Comparison of ENCODE assay signal across 7 cellular contexts in the genomic region with DNA sequence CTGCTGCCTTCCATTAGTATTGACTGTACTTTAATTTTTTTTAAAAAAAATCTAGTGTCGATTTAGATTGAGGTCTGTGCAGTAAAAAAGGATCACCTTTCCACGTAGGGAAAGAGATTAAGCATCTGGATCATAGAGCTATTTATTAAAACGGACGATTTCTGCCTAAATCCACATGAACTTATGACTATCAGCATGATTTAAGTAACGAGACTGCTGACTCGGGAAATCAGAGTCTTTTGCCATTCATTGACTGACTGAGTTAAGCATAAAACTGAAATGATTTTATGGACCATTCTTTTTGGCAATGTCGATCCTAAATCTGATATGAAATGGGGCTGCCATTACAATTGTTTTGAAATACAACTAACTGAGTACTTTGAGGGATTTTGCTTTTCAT.
"Had no signal": no experiment of that assay in that cellular context is flagged by ENCODE, and none has a peak within 500 bp of the region (broad histone marks: within the 10 kb centered on the region; RNA-seq: fewer than 3 reads in every experiment).

No MANE protein-coding gene starts in this region.

- H3K4me2 ChIP-seq: GM23338, KMS-11 had no signal

- H2AFZ ChIP-seq: GM23338 had no signal

- H3K4me1 ChIP-seq: HAP-1 had no signal

- H3K27ac ChIP-seq: KMS-11 had no signal

- ATAC-seq: GM23338, HCT116 had no signal

- H3K36me3 ChIP-seq: HAP-1 had no signal

- H3K9me3 ChIP-seq: HAP-1 had no signal

- DNase-seq: H7, HFFc6, KBM-7 had no signal

- H3K4me3 ChIP-seq: GM23338, HAP-1 had no signal

- H3K9ac ChIP-seq: KMS-11 had no signal
